Comparison of ENCODE assay signal across 8 cellular contexts in the genomic region with DNA sequence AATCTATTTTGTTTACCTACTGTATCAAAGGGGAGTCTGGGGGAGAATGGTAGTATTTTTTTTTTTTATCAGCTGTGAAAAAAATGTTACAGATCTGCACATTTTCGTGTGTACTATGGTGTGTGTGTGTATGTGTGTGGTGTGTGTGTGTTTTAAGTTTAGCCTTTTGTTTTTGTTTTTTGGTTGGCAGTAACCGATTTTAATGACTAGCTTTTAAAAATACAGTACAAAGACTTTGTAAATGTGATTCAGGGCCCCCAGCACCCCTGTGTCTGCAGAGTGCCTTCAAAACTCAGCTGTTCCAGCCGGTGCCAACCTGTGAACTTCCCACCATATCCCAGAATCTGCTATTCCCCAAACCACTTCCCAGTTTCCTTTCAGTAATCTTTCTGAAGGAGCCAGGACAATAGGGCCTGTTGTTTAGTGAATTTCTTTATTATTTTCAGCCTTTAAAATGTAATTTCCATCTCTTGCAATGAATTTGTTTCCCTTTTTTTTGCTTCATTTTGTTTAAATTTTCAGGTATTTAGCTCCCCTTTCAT. TPM values are rescaled to one million over a fixed set of nuclear protein-coding genes. Genes with fewer than 3 reads are reported as not detected.
A peak's percentile ranks its signal among the peaks of the same experiment; 100 is the strongest.
DNase-seq lines count a peak whose midpoint lies in the region; ATAC-seq, FAIRE-seq and TF ChIP-seq lines count a peak whose summit lies in the region.

No MANE protein-coding gene starts in this region.

- 7 to 8% methylated on average over 3 of the region's 3 CpGs for WGBS in testis, 2 donors

- H3K9me3 Mint-ChIP-seq in activated CD4-positive, alpha-beta T cell treated with anti-CD3 and anti-CD28 coated beads for 36 hours (ENCODE audit: low read depth): no peaks in the 10 kb centered on the region
- H3K9me3 Mint-ChIP-seq in activated naive CD8-positive, alpha-beta T cell (ENCODE audit: low read depth): no peaks in the 10 kb centered on the region

- peak overlapping the region; percentile 97 for H3K4me3 Mint-ChIP-seq in activated CD4-positive, alpha-beta T cell treated with anti-CD3 and anti-CD28 coated beads for 36 hours
- H3K4me3 Mint-ChIP-seq in activated naive CD8-positive, alpha-beta T cell: peak overlapping the region; percentile 91

- TF ChIP-seq CTCF in kidney (IDR thresholded peaks at IDR 0.05; ENCODE audit: borderline replicate concordance, extremely low read depth, insufficient read depth) (no peak), testis (IDR thresholded peaks at IDR 0.05) (no peak)

- peaks cover 17% of the 10 kb centered on the region for H3K36me3 Mint-ChIP-seq in activated CD4-positive, alpha-beta T cell treated with anti-CD3 and anti-CD28 coated beads for 36 hours (ENCODE audit: low read depth)
- H3K36me3 Mint-ChIP-seq in activated naive CD8-positive, alpha-beta T cell: no peaks in the 10 kb centered on the region

- H3K4me1 ChIP-seq in kidney (ENCODE audit: control insufficient read depth in 1 of 2, insufficient read depth in 1 of 2, low read depth in 1 of 2, low read length in 2 of 2) (peaks cover 2 to 4% of the 10 kb centered on the region in 2 donors), testis (no peaks in the 10 kb centered on the region)

- no peak for FAIRE-seq in kidney (lab: Jason Lieb, UNC)

- no peaks in the 10 kb centered on the region for H3K27me3 ChIP-seq in testis

- TF ChIP-seq POLR2A in testis (IDR thresholded peaks at IDR 0.05): no peak

- H3K4me1 Mint-ChIP-seq in activated CD4-positive, alpha-beta T cell treated with anti-CD3 and anti-CD28 coated beads for 36 hours: peaks cover 48% of the 10 kb centered on the region
- peaks cover 58% of the 10 kb centered on the region for H3K4me1 Mint-ChIP-seq in activated naive CD8-positive, alpha-beta T cell (ENCODE audit: low read depth)

- no peaks in the 10 kb centered on the region for H3K27me3 Mint-ChIP-seq in activated CD4-positive, alpha-beta T cell treated with anti-CD3 and anti-CD28 coated beads for 36 hours
- H3K27me3 Mint-ChIP-seq in activated naive CD8-positive, alpha-beta T cell: no peaks in the 10 kb centered on the region

- peak overlapping the region; percentile 91 for H3K27ac Mint-ChIP-seq in activated CD4-positive, alpha-beta T cell treated with anti-CD3 and anti-CD28 coated beads for 36 hours
- peak overlapping the region; percentile 82 for H3K27ac Mint-ChIP-seq in activated naive CD8-positive, alpha-beta T cell

- H3K27ac ChIP-seq in kidney (ENCODE audit: low read depth in 2 of 2, low read length in 2 of 2) (no peak overlapping the region), testis (peak overlapping the region in 1 of 2 donors; percentile 94)

- DNase-seq in activated CD4-positive, alpha-beta T cell treated with anti-CD3 and anti-CD28 coated beads for 36 hours: no peak
- no peak for DNase-seq in activated CD4-positive, alpha-beta T cell treated with anti-CD3 and anti-CD28 coated beads for 48 hours
- DNase-seq in kidney (no peak), testis (no peak), HuH-7 (ENCODE audit: low spot score) (no peak)
- DNase-seq in stimulated activated CD4-positive, alpha-beta T cell treated with anti-CD3 and anti-CD28 coated beads, Interleukin-1b, Interleukin-23, amount 100 ng/mL, for 48 hours: no peak

- peak overlapping the region in 1 of 2 donors; percentile 36 for H3K9ac ChIP-seq in kidney (ENCODE audit: low read length in 2 of 2)

- H3K4me3 ChIP-seq in kidney (ENCODE audit: low read length in 2 of 2) (peak overlapping the region; percentile 85 to 96), testis (peak overlapping the region; percentile 77 to 96)

- ATAC-seq in activated CD4-positive, alpha-beta T cell treated with anti-CD3 and anti-CD28 coated beads for 36 hours: no peak
- ATAC-seq in GM18511 (IDR thresholded peaks at IDR 0.05; ENCODE audit: unreplicated experiment): no peak

- H3K9me3 ChIP-seq in kidney (ENCODE audit: control insufficient read depth in 1 of 2, low read length in 2 of 2) (no peaks in the 10 kb centered on the region), testis (no peaks in the 10 kb centered on the region)

- no peaks in the 10 kb centered on the region for H3K36me3 ChIP-seq in kidney (ENCODE audit: control insufficient read depth in 1 of 2, insufficient read depth in 2 of 2, low read length in 2 of 2)
- H3K36me3 ChIP-seq in testis (ENCODE audit: low read depth, missing control alignments): no peaks in the 10 kb centered on the region

- POLR2A ChIA-PET in activated CD4-positive, alpha-beta T cell treated with anti-CD3 and anti-CD28 coated beads for 36 hours (lab: Charles Lee): no interaction called here

- intact Hi-C loops in activated CD4-positive, alpha-beta T cell treated with anti-CD3 and anti-CD28 coated beads for 36 hours (cut with DNase I, micrococcal nuclease): loop anchor here (2.0 to 10.0 kb wide), 6 partner anchors 281 to 1962 kb away; partner anchors contain the start of gene GPR171 (in 1 of the 2)
- intact Hi-C loops in kidney (cut with DNase I) (no loop called here), testis (cut with DNase I; ENCODE audit: low total_unique reads) (no loop called here)

- CTCF ChIA-PET in activated CD4-positive, alpha-beta T cell treated with anti-CD3 and anti-CD28 coated beads for 36 hours (lab: Charles Lee): interaction anchor here (0.6 to 1.7 kb wide), 6 partner anchors 22 to 461 kb away, joined by 3 to 6 read pairs (median 3); no protein-coding TSS in a partner anchor

RNA-seq across cellular contexts. Expression of gene RAP2B, which starts 2.1 kb away (rescaled TPM):
- total RNA-seq in activated CD4-positive, alpha-beta T cell treated with anti-CD3 and anti-CD28 coated beads for 36 hours: 10 to 100 TPM; 10.4 TPM
- total RNA-seq in kidney (17.8 TPM), testis (10 to 100 TPM in 1 of 2 donors, 1 to 10 TPM in 1; 8.6 to 11.8 TPM)
- polyA plus RNA-seq in kidney (ENCODE audit: insufficient read depth, low read depth, low replicate concordance) (2.8 TPM), testis (ENCODE audit: insufficient read depth, low read depth, low replicate concordance) (3.9 TPM)

Comparison
In these comparisons a context has a peak if more than half of its experiments do, and no peak if none do; other contexts are left out.
1. intact Hi-C loops: an anchor here in activated CD4-positive, alpha-beta T cell treated with anti-CD3 and anti-CD28 coated beads for 36 hours (2.0 to 10.0 kb wide); none called in kidney and testis.